In genomic region chr3:111984636-111985298, GRCh38 we compare ENCODE assay signal across 26 cellular contexts. TPM values are rescaled to one million over a fixed set of nuclear protein-coding genes. Genes with fewer than 3 reads are reported as not detected.
A peak's percentile ranks its signal among the peaks of the same experiment; 100 is the strongest.
DNase-seq lines count a peak whose midpoint lies in the region; ATAC-seq, FAIRE-seq and TF ChIP-seq lines count a peak whose summit lies in the region.
"Had no signal": no experiment of that assay in that cellular context is flagged by ENCODE, and none has a peak within 500 bp of the region (broad histone marks: within the 10 kb centered on the region; RNA-seq: fewer than 3 reads in every experiment).

No MANE protein-coding gene starts in this region.

- intact Hi-C loops in esophagus muscularis mucosa (cut with DNase I), result no loop called here

- H3K27me3 ChIP-seq in astrocyte (ENCODE audit: insufficient read depth, low read length), result no peaks in the 10 kb centered on the region
- H3K27me3 ChIP-seq in esophagus muscularis mucosa, result no peaks in the 10 kb centered on the region
- H3K27me3 ChIP-seq: adrenal gland, breast epithelium, left lung, pancreas had no signal

- H3K4me3 ChIP-seq in astrocyte (ENCODE audit: insufficient read depth, low read depth, low read length) (no peak overlapping the region), esophagus muscularis mucosa (no peak overlapping the region)
- H3K4me3 ChIP-seq: adrenal gland, breast epithelium, left lung, pancreas, smooth muscle cell, thoracic aorta had no signal

- H4K20me1 ChIP-seq in astrocyte (ENCODE audit: insufficient read depth, low read length), result peaks cover 7% of the 10 kb centered on the region

- no peaks in the 10 kb centered on the region for H3K9me3 Mint-ChIP-seq in activated T-cell treated with anti-CD3 and anti-CD28 coated beads, Interleukin-2, amount 50 U/mL, for 72 hours
- no peaks in the 10 kb centered on the region for H3K9me3 Mint-ChIP-seq in astrocyte (ENCODE audit: unreplicated experiment)
- no peaks in the 10 kb centered on the region for H3K9me3 Mint-ChIP-seq in stimulated activated naive B cell treated with anti-CD40 and anti-IgM and Interleukin-4, amounts not matched to agents 10 μg/mL and 1 μg/mL and 100 μg/mL, for 72 hours
- H3K9me3 Mint-ChIP-seq: CD14-positive monocyte, mesothelial cell of epicardium had no signal

- FAIRE-seq in H54 (lab: Jason Lieb, UNC) (peak; percentile 60), astrocyte (lab: Jason Lieb, UNC) (peak; percentile 80)
- FAIRE-seq: colon, pancreas, RCC 7860 had no signal

- peaks cover 25% of the 10 kb centered on the region for H3K36me3 ChIP-seq in astrocyte (ENCODE audit: insufficient read depth, low read length)
- H3K36me3 ChIP-seq in esophagus muscularis mucosa, result peaks cover 0 to 27% (median 15%) of the 10 kb centered on the region in 4 donors
- H3K36me3 ChIP-seq: breast epithelium, pancreas, thoracic aorta had no signal

- ATAC-seq in activated T-cell treated with anti-CD3 and anti-CD28 coated beads, Interleukin-2, amount 50 U/mL, for 72 hours (replicated peaks in 1 of 2), result peak; percentile 49 to 81
- no peak for ATAC-seq in stimulated activated naive B cell treated with anti-CD40 and anti-IgM and Interleukin-4, amounts not matched to agents 10 μg/mL and 1 μg/mL and 100 μg/mL, for 72 hours (replicated peaks)
- ATAC-seq: left lung, pancreas had no signal

- no peak overlapping the region for H2AFZ ChIP-seq in astrocyte (ENCODE audit: low read depth, low read length)

- TF ChIP-seq POLR2A in H54 (IDR thresholded peaks at IDR 0.05; ENCODE audit: low read depth, low read length) (no peak), esophagus muscularis mucosa (IDR thresholded peaks at IDR 0.05; ENCODE audit: low read depth) (no peak)

- H3K4me2 ChIP-seq in astrocyte (ENCODE audit: low read length), result no peak overlapping the region
- H3K4me2 ChIP-seq: smooth muscle cell had no signal

- H3K9me3 ChIP-seq in astrocyte (ENCODE audit: insufficient read depth, low read depth, low read length), result no peaks in the 10 kb centered on the region
- H3K9me3 ChIP-seq in esophagus muscularis mucosa, result no peaks in the 10 kb centered on the region
- H3K9me3 ChIP-seq: adrenal gland, breast epithelium, left lung, pancreas, thoracic aorta had no signal

- 59% methylated on average over 2 of the region's 2 CpGs for WGBS in esophagus muscularis mucosa

- no peak for DNase-seq in activated T-cell treated with anti-CD3 and anti-CD28 coated beads, Interleukin-2, amount 50 U/mL, for 72 hours
- DNase-seq in activated T-cell treated with anti-CD3 and anti-CD28 coated beads, Interleukin-2, amount 50 U/mL, for 48 hours, result no peak
- no peak for DNase-seq in H54 (ENCODE audit: insufficient read length, low spot score)
- no peak for DNase-seq in astrocyte (ENCODE audit: low read depth)
- DNase-seq in stimulated activated naive B cell treated with anti-CD40 and anti-IgM and Interleukin-4, amounts not matched to agents 10 μg/mL and 1 μg/mL and 100 μg/mL, for 72 hours, result no peak
- no peak for DNase-seq in germinal center (ENCODE audit: low spot score)
- DNase-seq in esophagus muscularis mucosa (ENCODE audit: extremely low spot score), result no peak
- DNase-seq: adrenal gland; effector CD8-positive, alpha-beta T cell; foreskin melanocyte; GDM1; hippocampal formation; left lung; NCI-H1048; NCI-H1694 treated with DMSO at 0.1 percent for 48 hours; NCI-H2171 treated with DMSO at 0.1 percent for 48 hours; NCI-H526; pancreas; stimulated activated CD4-positive, alpha-beta T cell treated with anti-CD3 and anti-CD28 coated beads, Interleukin-2, amount 100 ng/mL, for 24 hours had no signal

- peaks cover 6 to 16% of the 10 kb centered on the region in 2 donors for H3K36me3 Mint-ChIP-seq in activated T-cell treated with anti-CD3 and anti-CD28 coated beads, Interleukin-2, amount 50 U/mL, for 72 hours (ENCODE audit: insufficient read depth in 2 of 2)
- no peaks in the 10 kb centered on the region for H3K36me3 Mint-ChIP-seq in astrocyte (ENCODE audit: low read depth, unreplicated experiment)
- H3K36me3 Mint-ChIP-seq in stimulated activated naive B cell treated with anti-CD40 and anti-IgM and Interleukin-4, amounts not matched to agents 10 μg/mL and 1 μg/mL and 100 μg/mL, for 72 hours, result peaks cover 18 to 38% of the 10 kb centered on the region in 2 donors

- peak overlapping the region in 1 of 2 donors; percentile 3 for H3K4me3 Mint-ChIP-seq in activated T-cell treated with anti-CD3 and anti-CD28 coated beads, Interleukin-2, amount 50 U/mL, for 72 hours
- no peak overlapping the region for H3K4me3 Mint-ChIP-seq in astrocyte (ENCODE audit: unreplicated experiment)
- H3K4me3 Mint-ChIP-seq in stimulated activated naive B cell treated with anti-CD40 and anti-IgM and Interleukin-4, amounts not matched to agents 10 μg/mL and 1 μg/mL and 100 μg/mL, for 72 hours, result no peak overlapping the region
- H3K4me3 Mint-ChIP-seq: CD14-positive monocyte, mesothelial cell of epicardium had no signal

- H3K4me1 Mint-ChIP-seq in activated T-cell treated with anti-CD3 and anti-CD28 coated beads, Interleukin-2, amount 50 U/mL, for 72 hours (ENCODE audit: low read depth), result peaks cover 68% of the 10 kb centered on the region
- no peaks in the 10 kb centered on the region for H3K4me1 Mint-ChIP-seq in astrocyte (ENCODE audit: low read depth, unreplicated experiment)
- peaks cover 14 to 30% of the 10 kb centered on the region in 2 donors for H3K4me1 Mint-ChIP-seq in stimulated activated naive B cell treated with anti-CD40 and anti-IgM and Interleukin-4, amounts not matched to agents 10 μg/mL and 1 μg/mL and 100 μg/mL, for 72 hours

- TF ChIP-seq CTCF in astrocyte (IDR thresholded peaks at IDR 0.05; ENCODE audit: insufficient read depth, low read depth, low read length) (no peak), esophagus muscularis mucosa (IDR thresholded peaks at IDR 0.05) (no peak)

- TF ChIP-seq EP300 in esophagus muscularis mucosa (IDR thresholded peaks at IDR 0.05), result no peak

- no peaks in the 10 kb centered on the region for H3K4me1 ChIP-seq in astrocyte (ENCODE audit: insufficient read depth, low read length)
- H3K4me1 ChIP-seq in esophagus muscularis mucosa, result peaks cover 10 to 31% (median 18%) of the 10 kb centered on the region in 4 donors

- no peaks in the 10 kb centered on the region for H3K27me3 Mint-ChIP-seq in activated T-cell treated with anti-CD3 and anti-CD28 coated beads, Interleukin-2, amount 50 U/mL, for 72 hours (ENCODE audit: low read depth)
- no peaks in the 10 kb centered on the region for H3K27me3 Mint-ChIP-seq in astrocyte (ENCODE audit: low read depth, unreplicated experiment)
- H3K27me3 Mint-ChIP-seq in stimulated activated naive B cell treated with anti-CD40 and anti-IgM and Interleukin-4, amounts not matched to agents 10 μg/mL and 1 μg/mL and 100 μg/mL, for 72 hours, result no peaks in the 10 kb centered on the region

- no peak overlapping the region for H3K9ac ChIP-seq in astrocyte (ENCODE audit: low read length)

- peaks cover 61% of the 10 kb centered on the region for H3K79me2 ChIP-seq in astrocyte (ENCODE audit: insufficient read depth, low read length)

- peak overlapping the region; percentile 26 for H3K27ac Mint-ChIP-seq in activated T-cell treated with anti-CD3 and anti-CD28 coated beads, Interleukin-2, amount 50 U/mL, for 72 hours
- H3K27ac Mint-ChIP-seq in astrocyte (ENCODE audit: unreplicated experiment), result no peak overlapping the region
- peak overlapping the region; percentile 31 for H3K27ac Mint-ChIP-seq in stimulated activated naive B cell treated with anti-CD40 and anti-IgM and Interleukin-4, amounts not matched to agents 10 μg/mL and 1 μg/mL and 100 μg/mL, for 72 hours
- H3K27ac Mint-ChIP-seq: mesothelial cell of epicardium had no signal

- H3K27ac ChIP-seq in astrocyte (ENCODE audit: low read depth, low read length), result no peak overlapping the region
- H3K27ac ChIP-seq in esophagus muscularis mucosa (replicated peaks in 1 of 4), result no peak overlapping the region
- H3K27ac ChIP-seq: adrenal gland, breast epithelium, left lung, pancreas, thoracic aorta had no signal

RNA-seq across cellular contexts. Expression of gene ABHD10, which starts 5.9 kb away (rescaled TPM):
- total RNA-seq in activated T-cell treated with anti-CD3 and anti-CD28 coated beads, Interleukin-2, amount 50 U/mL, for 72 hours, result 10 to 100 TPM; 57.6 to 65.3 TPM
- 26.6 and 28.6 TPM in 2 replicates for total RNA-seq in astrocyte
- total RNA-seq in esophagus muscularis mucosa, result 10 to 100 TPM in 3 of 4 donors, 1 to 10 TPM in 1; 6.5 to 15.0 (median 12.2) TPM

RNA-seq across cellular contexts. Expression of gene TAGLN3, which starts 14.0 kb away (rescaled TPM):
- total RNA-seq in activated T-cell treated with anti-CD3 and anti-CD28 coated beads, Interleukin-2, amount 50 U/mL, for 72 hours, result under 1 TPM; 0.31 to 0.51 TPM
- total RNA-seq in astrocyte (7.9 and 8.7 TPM in 2 replicates), esophagus muscularis mucosa (1 to 10 TPM in 2 of 4 donors, under 1 TPM in 2; 0.83 to 4.0 (median 1.3) TPM)
- total RNA-seq: breast epithelium, thoracic aorta had no signal

RNA-seq across cellular contexts. Expression of gene TMPRSS7, which starts 49.8 kb away (rescaled TPM):
- under 1 TPM; 0.09 to 0.17 TPM for total RNA-seq in activated T-cell treated with anti-CD3 and anti-CD28 coated beads, Interleukin-2, amount 50 U/mL, for 72 hours
- total RNA-seq in astrocyte (not detected in 2 replicates), esophagus muscularis mucosa (not detected)
- total RNA-seq: adrenal gland, mesothelial cell of epicardium, smooth muscle cell, thoracic aorta had no signal

Comparison
In these comparisons a context has a peak if more than half of its experiments do, and no peak if none do; other contexts are left out.
1. ATAC-seq: peak in activated T-cell treated with anti-CD3 and anti-CD28 coated beads, Interleukin-2, amount 50 U/mL, for 72 hours (2 of 2); none in stimulated activated naive B cell treated with anti-CD40 and anti-IgM and Interleukin-4, amounts not matched to agents 10 μg/mL and 1 μg/mL and 100 μg/mL, for 72 hours (0 of 2).